In genomic region chr22:20090730-20091240, GRCh38 we compare ENCODE assay signal across 24 cellular contexts. TPM values are rescaled to one million over a fixed set of nuclear protein-coding genes. Genes with fewer than 3 reads are reported as not detected.
A peak's percentile ranks its signal among the peaks of the same experiment; 100 is the strongest.
DNase-seq lines count a peak whose midpoint lies in the region; ATAC-seq and TF ChIP-seq lines count a peak whose summit lies in the region.
"Had no signal": no experiment of that assay in that cellular context is flagged by ENCODE, and none has a peak within 500 bp of the region (broad histone marks: within the 10 kb centered on the region; RNA-seq: fewer than 3 reads in every experiment).

No MANE protein-coding gene starts in this region.

- peak overlapping the region; percentile 61 for H3K27ac Mint-ChIP-seq in activated CD4-positive, alpha-beta memory T cell treated with anti-CD3 and anti-CD28 coated beads, Interleukin-2, amount 10 ng/mL, durations not matched to agents 7 days and 5 days
- H3K27ac Mint-ChIP-seq in glutamatergic neuron (ENCODE audit: unreplicated experiment), result peak overlapping the region; percentile 42
- H3K27ac Mint-ChIP-seq in stimulated activated naive CD8-positive, alpha-beta T cell treated with anti-CD3 and anti-CD28 coated beads, Interleukin-15, amount 100 ng/mL, for 72 hours, result peak overlapping the region in 1 of 2 donors; percentile 35
- H3K27ac Mint-ChIP-seq: activated CD4-positive, alpha-beta T cell treated with anti-CD3 and anti-CD28 coated beads for 36 hours; endodermal cell had no signal

- no peak overlapping the region for H3K4me2 ChIP-seq in neuronal stem cell (ENCODE audit: insufficient read depth, low read length, poor library complexity, severe bottlenecking)
- H3K4me2 ChIP-seq: BLaER1 had no signal

- H3K18ac ChIP-seq in neuronal stem cell (ENCODE audit: low read length), result no peak overlapping the region

- peaks cover 89% of the 10 kb centered on the region for H3K36me3 Mint-ChIP-seq in activated CD4-positive, alpha-beta memory T cell treated with anti-CD3 and anti-CD28 coated beads, Interleukin-2, amount 10 ng/mL, durations not matched to agents 7 days and 5 days (ENCODE audit: low read depth)
- peaks cover under 1% of the 10 kb centered on the region for H3K36me3 Mint-ChIP-seq in glutamatergic neuron (ENCODE audit: unreplicated experiment)

- H3K36me3 ChIP-seq in heart right ventricle, result peaks cover 4 to 100% (median 90%) of the 10 kb centered on the region in 9 donors
- H3K36me3 ChIP-seq in neuronal stem cell (replicated peaks in 1 of 2; ENCODE audit: control insufficient read depth in 2 of 2, insufficient read depth in 2 of 2, low read length in 2 of 2), result peaks cover 90 to 100% of the 10 kb centered on the region in 2 donors

- H3K4me3 Mint-ChIP-seq in activated CD4-positive, alpha-beta memory T cell treated with anti-CD3 and anti-CD28 coated beads, Interleukin-2, amount 10 ng/mL, durations not matched to agents 7 days and 5 days, result no peak overlapping the region
- H3K4me3 Mint-ChIP-seq in glutamatergic neuron (ENCODE audit: unreplicated experiment), result no peak overlapping the region
- H3K4me3 Mint-ChIP-seq in stimulated activated naive CD8-positive, alpha-beta T cell treated with anti-CD3 and anti-CD28 coated beads, Interleukin-15, amount 100 ng/mL, for 72 hours, result peak overlapping the region; percentile 0 to 37
- H3K4me3 Mint-ChIP-seq: activated CD4-positive, alpha-beta T cell treated with anti-CD3 and anti-CD28 coated beads for 36 hours; endodermal cell had no signal

- H2BK5ac ChIP-seq in neuronal stem cell (ENCODE audit: low read length), result no peak overlapping the region

- H3K27me3 Mint-ChIP-seq in activated CD4-positive, alpha-beta memory T cell treated with anti-CD3 and anti-CD28 coated beads, Interleukin-2, amount 10 ng/mL, durations not matched to agents 7 days and 5 days, result no peaks in the 10 kb centered on the region
- H3K27me3 Mint-ChIP-seq in glutamatergic neuron (ENCODE audit: unreplicated experiment), result peaks cover 1% of the 10 kb centered on the region
- H3K27me3 Mint-ChIP-seq in stimulated activated naive CD8-positive, alpha-beta T cell treated with anti-CD3 and anti-CD28 coated beads, Interleukin-15, amount 100 ng/mL, for 72 hours, result no peaks in the 10 kb centered on the region
- H3K27me3 Mint-ChIP-seq: activated CD4-positive, alpha-beta T cell treated with anti-CD3 and anti-CD28 coated beads for 36 hours had no signal

- TF ChIP-seq CTCF in heart right ventricle (IDR thresholded peaks at IDR 0.05) (no peak), glutamatergic neuron (IDR thresholded peaks at IDR 0.05; ENCODE audit: partially characterized antibody, unreplicated experiment) (no peak)

- H3K27ac ChIP-seq in heart right ventricle, result no peak overlapping the region
- no peak overlapping the region for H3K27ac ChIP-seq in neuronal stem cell (replicated peaks; ENCODE audit: low read length)
- H3K27ac ChIP-seq: adrenal gland, BLaER1, colonic mucosa, esophagus squamous epithelium, Peyer's patch had no signal

- peaks cover 42% of the 10 kb centered on the region for H3K79me1 ChIP-seq in neuronal stem cell (ENCODE audit: low read depth, low read length)

- H2BK12ac ChIP-seq in neuronal stem cell (ENCODE audit: low read length), result no peak overlapping the region

- no peaks in the 10 kb centered on the region for H3K9me3 Mint-ChIP-seq in activated CD4-positive, alpha-beta memory T cell treated with anti-CD3 and anti-CD28 coated beads, Interleukin-2, amount 10 ng/mL, durations not matched to agents 7 days and 5 days
- peaks cover 7% of the 10 kb centered on the region for H3K9me3 Mint-ChIP-seq in glutamatergic neuron (ENCODE audit: unreplicated experiment)
- H3K9me3 Mint-ChIP-seq in stimulated activated naive CD8-positive, alpha-beta T cell treated with anti-CD3 and anti-CD28 coated beads, Interleukin-15, amount 100 ng/mL, for 72 hours, result no peaks in the 10 kb centered on the region
- H3K9me3 Mint-ChIP-seq: endodermal cell had no signal

- H3K9me3 ChIP-seq in heart right ventricle (no peaks in the 10 kb centered on the region), neuronal stem cell (replicated peaks in 1 of 2; ENCODE audit: control insufficient read depth in 2 of 2, insufficient read depth in 1 of 2, low read depth in 1 of 2, low read length in 2 of 2) (no peaks in the 10 kb centered on the region)
- H3K9me3 ChIP-seq: adrenal gland, BLaER1, colonic mucosa, esophagus squamous epithelium, Peyer's patch had no signal

- H3K4me3 ChIP-seq in heart right ventricle, result no peak overlapping the region
- H3K4me3 ChIP-seq in neuronal stem cell (ENCODE audit: low read length in 2 of 2), result no peak overlapping the region
- H3K4me3 ChIP-seq: adrenal gland, BLaER1, colonic mucosa, esophagus squamous epithelium, GM12878, Peyer's patch had no signal

- CTCF ChIA-PET in activated CD4-positive, alpha-beta memory T cell treated with anti-CD3 and anti-CD28 coated beads, Interleukin-2, amount 10 ng/mL, durations not matched to agents 7 days and 5 days (lab: Charles Lee), result interaction anchor here (1.4 kb wide), 1 partner anchor 20 kb away, joined by 3 read pairs; no protein-coding TSS in a partner anchor

- intact Hi-C loops in cardiac septum (cut with DNase I), result no loop called here
- intact Hi-C loops in heart right ventricle (cut with DNase I), result loop anchor here in 1 of 10 donors (5.0 kb wide), 1 partner anchor 63 kb away; no protein-coding TSS in a partner anchor

- no peak overlapping the region for H2BK15ac ChIP-seq in neuronal stem cell (ENCODE audit: low read length)

- no peak for ATAC-seq in heart right ventricle
- peak; percentile 49 for ATAC-seq in stimulated activated naive CD8-positive, alpha-beta T cell treated with anti-CD3 and anti-CD28 coated beads, Interleukin-15, amount 100 ng/mL, for 72 hours
- ATAC-seq: activated CD4-positive, alpha-beta T cell treated with anti-CD3 and anti-CD28 coated beads for 36 hours; GM12878; HCT116; right cardiac atrium had no signal

- DNase-seq in cardiac septum (ENCODE audit: low spot score) (peak; percentile 27), heart right ventricle (no peak), glutamatergic neuron (no peak), activated gamma-delta T cell treated with Interleukin-2 at 50 U/mL for 16 hours (no peak), NCI-H226 (no peak), neuronal stem cell (ENCODE audit: low spot score) (no peak)
- DNase-seq in activated CD4-positive, alpha-beta memory T cell treated with anti-CD3 and anti-CD28 coated beads, Interleukin-2, amount 10 ng/mL, durations not matched to agents 7 days and 5 days, result no peak
- DNase-seq in stimulated activated naive CD8-positive, alpha-beta T cell treated with anti-CD3 and anti-CD28 coated beads, Interleukin-15, amount 100 ng/mL, for 72 hours, result no peak
- DNase-seq: activated CD4-positive, alpha-beta T cell treated with anti-CD3 and anti-CD28 coated beads for 36 hours; activated effector memory CD4-positive, alpha-beta T cell treated with Interleukin-2 at 50 U/mL for 16 hours; colonic mucosa; endodermal cell; esophagus squamous epithelium; NCI-H1694; NCI-H2171; NCI-H524; Peyer's patch; right cardiac atrium; stimulated activated CD4-positive, alpha-beta T cell treated with anti-CD3 and anti-CD28 coated beads, Interleukin-4, amount 100 ng/mL, for 1 hour; stimulated activated naive CD4-positive, alpha-beta T cell had no signal

- 91 to 94% methylated on average over 9 of the region's 9 CpGs for WGBS in heart right ventricle, 2 donors
- WGBS in neuronal stem cell (ENCODE audit: extremely low coverage in 2 of 2, insufficient read length in 2 of 2, insufficient replicate concordance in 1 of 2), 2 donors, result no CpG with 5 or more reads among the region's 9 CpGs

- H4K8ac ChIP-seq in neuronal stem cell (ENCODE audit: low read depth, low read length), result no peak overlapping the region

- H2AFZ ChIP-seq in neuronal stem cell (ENCODE audit: low read length), result no peak overlapping the region

- no peak overlapping the region for H3K4ac ChIP-seq in neuronal stem cell (ENCODE audit: low read length)

- no peak overlapping the region for H3K9ac ChIP-seq in neuronal stem cell (ENCODE audit: low read depth, low read length, poor library complexity)
- H3K9ac ChIP-seq: BLaER1 had no signal

- POLR2A ChIA-PET in activated CD4-positive, alpha-beta memory T cell treated with anti-CD3 and anti-CD28 coated beads, Interleukin-2, amount 10 ng/mL, durations not matched to agents 7 days and 5 days (lab: Charles Lee), result interaction anchor here (1.0 to 1.7 kb wide), 3 partner anchors 10 to 70 kb away, joined by 3 to 5 read pairs (median 4); partner anchors contain the start of gene TANGO2

- H2BK120ac ChIP-seq in neuronal stem cell (ENCODE audit: low read depth, low read length), result no peak overlapping the region

- H3K4me1 ChIP-seq in heart right ventricle, result peaks cover 0 to 12% (median 0%) of the 10 kb centered on the region in 9 donors
- no peaks in the 10 kb centered on the region for H3K4me1 ChIP-seq in neuronal stem cell (ENCODE audit: control insufficient read depth in 2 of 2, insufficient read depth in 1 of 2, low read depth in 1 of 2, low read length in 2 of 2)
- H3K4me1 ChIP-seq: adrenal gland, BLaER1, colonic mucosa, esophagus squamous epithelium, Peyer's patch had no signal

- H2AK5ac ChIP-seq in neuronal stem cell (ENCODE audit: low read depth, low read length), result no peak overlapping the region

- peaks cover 46% of the 10 kb centered on the region for H3K4me1 Mint-ChIP-seq in activated CD4-positive, alpha-beta memory T cell treated with anti-CD3 and anti-CD28 coated beads, Interleukin-2, amount 10 ng/mL, durations not matched to agents 7 days and 5 days
- no peaks in the 10 kb centered on the region for H3K4me1 Mint-ChIP-seq in glutamatergic neuron (ENCODE audit: low read depth, unreplicated experiment)
- H3K4me1 Mint-ChIP-seq in stimulated activated naive CD8-positive, alpha-beta T cell treated with anti-CD3 and anti-CD28 coated beads, Interleukin-15, amount 100 ng/mL, for 72 hours, result peaks cover 93% of the 10 kb centered on the region
- H3K4me1 Mint-ChIP-seq: endodermal cell had no signal

- no peak overlapping the region for H3K23ac ChIP-seq in neuronal stem cell (ENCODE audit: low read depth, low read length, poor library complexity)

- no peak overlapping the region for H4K91ac ChIP-seq in neuronal stem cell (ENCODE audit: low read depth, low read length, poor library complexity)

- H3K27me3 ChIP-seq in heart right ventricle, result no peaks in the 10 kb centered on the region
- H3K27me3 ChIP-seq in neuronal stem cell (ENCODE audit: control insufficient read depth in 3 of 3, insufficient read depth in 3 of 3, low read depth in 1 of 3, low read length in 3 of 3), result no peaks in the 10 kb centered on the region
- H3K27me3 ChIP-seq: adrenal gland, BLaER1, colonic mucosa, esophagus squamous epithelium, Peyer's patch had no signal

- no peak overlapping the region for H3K14ac ChIP-seq in neuronal stem cell (ENCODE audit: low read length)

RNA-seq across cellular contexts. Expression of gene DGCR8, which starts 10.7 kb away (rescaled TPM):
- total RNA-seq in cardiac septum (19.1 TPM), heart right ventricle (10 to 100 TPM; 11.4 to 20.0 (median 14.0) TPM), glutamatergic neuron (ENCODE audit: unreplicated experiment) (93.1 TPM)
- polyA plus RNA-seq in heart right ventricle, result 10 to 100 TPM in 1 of 2 donors, 1 to 10 TPM in 1; 8.3 to 26.3 TPM
- 10 to 100 TPM; 40.4 to 41.1 TPM for total RNA-seq in activated CD4-positive, alpha-beta memory T cell treated with anti-CD3 and anti-CD28 coated beads, Interleukin-2, amount 10 ng/mL, durations not matched to agents 7 days and 5 days
- polyA plus RNA-seq in neuronal stem cell (2013, experiment 1 of 2), result 16.3 TPM
- polyA plus RNA-seq in neuronal stem cell (2013, experiment 2 of 2), result 16.3 TPM

RNA-seq across cellular contexts. Expression of gene RANBP1, which starts 25.1 kb away (rescaled TPM):
- total RNA-seq in cardiac septum (45.9 TPM), heart right ventricle (10 to 100 TPM; 31.8 to 55.8 (median 38.1) TPM), glutamatergic neuron (ENCODE audit: unreplicated experiment) (144 TPM)
- 10 to 100 TPM; 39.4 to 71.7 TPM for polyA plus RNA-seq in heart right ventricle
- 100 to 1,000 TPM; 176 to 181 TPM for total RNA-seq in activated CD4-positive, alpha-beta memory T cell treated with anti-CD3 and anti-CD28 coated beads, Interleukin-2, amount 10 ng/mL, durations not matched to agents 7 days and 5 days
- 496 TPM for polyA plus RNA-seq in neuronal stem cell (2013, experiment 1 of 2)
- polyA plus RNA-seq in neuronal stem cell (2013, experiment 2 of 2), result 494 TPM

RNA-seq across cellular contexts. Expression of gene TRMT2A, which starts 26.2 kb away (rescaled TPM):
- total RNA-seq in cardiac septum, result 24.0 TPM
- 10 to 100 TPM; 18.4 to 29.6 (median 25.8) TPM for total RNA-seq in heart right ventricle
- polyA plus RNA-seq in heart right ventricle, result 10 to 100 TPM; 24.6 to 58.2 TPM
- 10 to 100 TPM; 71.8 to 75.2 TPM for total RNA-seq in activated CD4-positive, alpha-beta memory T cell treated with anti-CD3 and anti-CD28 coated beads, Interleukin-2, amount 10 ng/mL, durations not matched to agents 7 days and 5 days
- 62.1 TPM for total RNA-seq in glutamatergic neuron (ENCODE audit: unreplicated experiment)
- 21.2 TPM for polyA plus RNA-seq in neuronal stem cell (2013, experiment 1 of 2)
- polyA plus RNA-seq in neuronal stem cell (2013, experiment 2 of 2), result 21.9 TPM

RNA-seq across cellular contexts. Expression of gene ZDHHC8, which starts 40.8 kb away (rescaled TPM):
- total RNA-seq in cardiac septum, result 43.4 TPM
- total RNA-seq in heart right ventricle, result 10 to 100 TPM; 32.5 to 51.7 (median 37.5) TPM
- polyA plus RNA-seq in heart right ventricle, result 10 to 100 TPM; 23.2 to 39.4 TPM
- 10 to 100 TPM; 44.2 to 48.3 TPM for total RNA-seq in activated CD4-positive, alpha-beta memory T cell treated with anti-CD3 and anti-CD28 coated beads, Interleukin-2, amount 10 ng/mL, durations not matched to agents 7 days and 5 days
- total RNA-seq in glutamatergic neuron (ENCODE audit: unreplicated experiment), result 119 TPM
- 44.3 TPM for polyA plus RNA-seq in neuronal stem cell (2013, experiment 1 of 2)
- 42.8 TPM for polyA plus RNA-seq in neuronal stem cell (2013, experiment 2 of 2)

Comparison
In these comparisons a context has a peak if more than half of its experiments do, and no peak if none do; other contexts are left out.
1. H3K4me3 Mint-ChIP-seq: peak in stimulated activated naive CD8-positive, alpha-beta T cell treated with anti-CD3 and anti-CD28 coated beads, Interleukin-15, amount 100 ng/mL, for 72 hours (2 of 2); none in activated CD4-positive, alpha-beta memory T cell treated with anti-CD3 and anti-CD28 coated beads, Interleukin-2, amount 10 ng/mL, durations not matched to agents 7 days and 5 days (single experiment) and glutamatergic neuron (single experiment).